Comparison of ENCODE assay signal across 9 cellular contexts in genomic region chr9:121558423-121558950, GRCh38. TPM values are rescaled to one million over a fixed set of nuclear protein-coding genes. Genes with fewer than 3 reads are reported as not detected.
DNase-seq lines count a peak whose midpoint lies in the region; ATAC-seq and TF ChIP-seq lines count a peak whose summit lies in the region.
"Had no signal": no experiment of that assay in that cellular context is flagged by ENCODE, and none has a peak within 500 bp of the region (broad histone marks: within the 10 kb centered on the region; RNA-seq: fewer than 3 reads in every experiment).

No MANE protein-coding gene starts in this region.

- DNase-seq in heart right ventricle, result no peak
- no peak for DNase-seq in Right ventricle myocardium superior
- DNase-seq in nephron progenitor cell, result peak; percentile 37
- DNase-seq in aorta, result no peak
- DNase-seq in NCI-H524 treated with DMSO at 0.1 percent for 48 hours (lab: John Stamatoyannopoulos, UW), result no peak
- no peak for DNase-seq in activated CD4-positive, alpha-beta memory T cell treated with anti-CD3 and anti-CD28 coated beads for 36 hours
- DNase-seq: NCI-H187 treated with DMSO at 0.1 percent for 48 hours had no signal

- no peak for ATAC-seq in heart right ventricle
- ATAC-seq in Right ventricle myocardium superior (ENCODE audit: poor library complexity), result no peak
- ATAC-seq in aorta (ENCODE audit: low FRiP score), result no peak
- ATAC-seq in GM18867 (IDR thresholded peaks at IDR 0.05; ENCODE audit: unreplicated experiment), result no peak

- peak overlapping the region in 9 of 10 donors; percentile 58 to 90 (median 74) for H3K27ac ChIP-seq in heart right ventricle
- H3K27ac ChIP-seq in esophagus (ENCODE audit: low read depth in 2 of 2, low read length in 1 of 2), result peak overlapping the region; percentile 40 to 54
- peak overlapping the region; percentile 71 to 91 for H3K27ac ChIP-seq in aorta (ENCODE audit: low read depth in 1 of 2, low read length in 2 of 2)

- CTCF ChIA-PET in activated CD4-positive, alpha-beta memory T cell treated with anti-CD3 and anti-CD28 coated beads for 36 hours (lab: Charles Lee), result interaction anchor here (1.8 kb wide), 1 partner anchor 12 kb away, joined by 5 read pairs; no protein-coding TSS in a partner anchor

- H3K27me3 ChIP-seq in heart right ventricle (no peaks in the 10 kb centered on the region), esophagus (ENCODE audit: control insufficient read depth in 1 of 2, insufficient read depth in 2 of 2, low read length in 2 of 2) (no peaks in the 10 kb centered on the region), aorta (ENCODE audit: control insufficient read depth in 1 of 2, insufficient read depth in 2 of 2, low read length in 1 of 2) (no peaks in the 10 kb centered on the region)

- peak overlapping the region; percentile 95 for H3K27ac Mint-ChIP-seq in nephron progenitor cell
- no peak overlapping the region for H3K27ac Mint-ChIP-seq in activated CD4-positive, alpha-beta memory T cell treated with anti-CD3 and anti-CD28 coated beads for 36 hours

- H3K4me1 ChIP-seq in heart right ventricle (peaks cover 12 to 44% (median 29%) of the 10 kb centered on the region in 9 donors), esophagus (ENCODE audit: control insufficient read depth in 2 of 2, insufficient read depth in 2 of 2, low read length in 1 of 2) (peaks cover 7 to 28% of the 10 kb centered on the region in 2 donors), aorta (ENCODE audit: control insufficient read depth in 1 of 2, insufficient read depth in 2 of 2, low read length in 2 of 2) (peaks cover 0 to 6% of the 10 kb centered on the region in 2 donors)

- H3K9me3 Mint-ChIP-seq in nephron progenitor cell, result no peaks in the 10 kb centered on the region
- H3K9me3 Mint-ChIP-seq in activated CD4-positive, alpha-beta memory T cell treated with anti-CD3 and anti-CD28 coated beads for 36 hours, result no peaks in the 10 kb centered on the region

- intact Hi-C loops in heart right ventricle (cut with DNase I), result loop anchor here in 7 of 10 donors (5.0 to 10.0 kb wide), 5 partner anchors 39 to 186 kb away; no protein-coding TSS in a partner anchor
- intact Hi-C loops in Right ventricle myocardium superior (cut with DNase I), result loop anchor here (10.0 kb wide), 2 partner anchors 46 to 136 kb away; no protein-coding TSS in a partner anchor
- intact Hi-C loops in aorta (cut with DNase I), result loop anchor here in 1 of 2 donors (5.0 kb wide), 1 partner anchor 39 kb away; no protein-coding TSS in a partner anchor
- intact Hi-C loops in activated CD4-positive, alpha-beta memory T cell treated with anti-CD3 and anti-CD28 coated beads for 36 hours (cut with micrococcal nuclease), result loop anchor here (10.0 kb wide), 1 partner anchor 126 kb away; no protein-coding TSS in a partner anchor

- no peak overlapping the region for H3K4me3 ChIP-seq in heart right ventricle
- no peak overlapping the region for H3K4me3 ChIP-seq in esophagus (ENCODE audit: low read depth in 1 of 2, low read length in 2 of 2)
- H3K4me3 ChIP-seq in aorta (ENCODE audit: low read length in 2 of 2), result no peak overlapping the region

- H3K9me3 ChIP-seq in heart right ventricle (no peaks in the 10 kb centered on the region), esophagus (ENCODE audit: control insufficient read depth in 2 of 2, insufficient read depth in 1 of 2, low read depth in 1 of 2, low read length in 1 of 2) (no peaks in the 10 kb centered on the region), aorta (ENCODE audit: control insufficient read depth, low read length) (no peaks in the 10 kb centered on the region)

- no peaks in the 10 kb centered on the region for H3K36me3 Mint-ChIP-seq in nephron progenitor cell (ENCODE audit: low read depth)
- no peaks in the 10 kb centered on the region for H3K36me3 Mint-ChIP-seq in activated CD4-positive, alpha-beta memory T cell treated with anti-CD3 and anti-CD28 coated beads for 36 hours

- H3K36me3 ChIP-seq in heart right ventricle (no peaks in the 10 kb centered on the region), esophagus (ENCODE audit: control insufficient read depth in 2 of 2, insufficient read depth in 2 of 2, low read length in 1 of 2) (no peaks in the 10 kb centered on the region), aorta (ENCODE audit: control insufficient read depth in 1 of 2, insufficient read depth in 2 of 2, low read length in 1 of 2) (no peaks in the 10 kb centered on the region)

- H3K4me3 Mint-ChIP-seq in nephron progenitor cell, result no peak overlapping the region
- no peak overlapping the region for H3K4me3 Mint-ChIP-seq in activated CD4-positive, alpha-beta memory T cell treated with anti-CD3 and anti-CD28 coated beads for 36 hours

- H3K27me3 Mint-ChIP-seq in nephron progenitor cell (ENCODE audit: low read depth, poor library complexity), result peaks cover 7% of the 10 kb centered on the region
- peaks cover 5% of the 10 kb centered on the region for H3K27me3 Mint-ChIP-seq in activated CD4-positive, alpha-beta memory T cell treated with anti-CD3 and anti-CD28 coated beads for 36 hours

- H3K4me1 Mint-ChIP-seq in nephron progenitor cell, result peaks cover 67% of the 10 kb centered on the region
- H3K4me1 Mint-ChIP-seq in activated CD4-positive, alpha-beta memory T cell treated with anti-CD3 and anti-CD28 coated beads for 36 hours (ENCODE audit: low read depth), result no peaks in the 10 kb centered on the region

- no peak for TF ChIP-seq CTCF in heart right ventricle (IDR thresholded peaks at IDR 0.05)
- no peak for TF ChIP-seq CTCF in nephron progenitor cell (IDR thresholded peaks at IDR 0.05)

- POLR2A ChIA-PET in activated CD4-positive, alpha-beta memory T cell treated with anti-CD3 and anti-CD28 coated beads for 36 hours (lab: Charles Lee), result no interaction called here

- WGBS in heart right ventricle, 2 donors, result 66 to 72% methylated on average over 8 of the region's 8 CpGs
- 63 to 67% methylated on average over 8 of the region's 8 CpGs for WGBS in esophagus, 2 donors
- 29 to 32% methylated on average over 8 of the region's 8 CpGs for WGBS in aorta, 2 donors

RNA-seq across cellular contexts. Expression of gene GGTA1, which starts 58.8 kb away (rescaled TPM):
- 10 to 100 TPM in 7 of 10 donors, 1 to 10 TPM in 3; 6.0 to 42.1 (median 13.9) TPM for total RNA-seq in heart right ventricle
- 10 to 100 TPM in 1 of 2 donors, 1 to 10 TPM in 1; 3.0 to 34.9 TPM for polyA plus RNA-seq in heart right ventricle
- 31.3 TPM for total RNA-seq in Right ventricle myocardium superior
- polyA plus RNA-seq in esophagus, result 10 to 100 TPM; 24.2 to 26.5 TPM
- total RNA-seq in aorta, result 10 to 100 TPM; 17.6 to 38.9 TPM
- 100 to 1,000 TPM; 102 to 239 TPM for polyA plus RNA-seq in aorta
- not detected for total RNA-seq in activated CD4-positive, alpha-beta memory T cell treated with anti-CD3 and anti-CD28 coated beads for 36 hours

Comparison
In these comparisons a context has a peak if more than half of its experiments do, and no peak if none do; other contexts are left out.
1. RNA of gene GGTA1, which starts 58.8 kb away (total RNA-seq): 17.6 to 38.9 TPM in aorta, 31.3 TPM in Right ventricle myocardium superior (single experiment) and 6.0 to 42.1 TPM in heart right ventricle; not detected in activated CD4-positive, alpha-beta memory T cell treated with anti-CD3 and anti-CD28 coated beads for 36 hours; every median in the first group is over 4 times any median in the second.
2. Peak in every context shown above with its lines, with median percentiles within 50 percentile points of each other: H3K27ac ChIP-seq.